8 cellular contexts compared by ENCODE assay signal in genomic region chr9:137114613-137115393, GRCh38. TPM values are rescaled to one million over a fixed set of nuclear protein-coding genes. Genes with fewer than 3 reads are reported as not detected.
DNase-seq lines count a peak whose midpoint lies in the region; ATAC-seq, FAIRE-seq and TF ChIP-seq lines count a peak whose summit lies in the region.

Gene DPP7 (minus strand): TSS chr9:137114733. CDS start chr9:137114713, 20 bp downstream.

- peak; percentile 58 for ATAC-seq in GM18907 (IDR thresholded peaks at IDR 0.05; ENCODE audit: unreplicated experiment)
- peak; percentile 51 for ATAC-seq in HG03439 (IDR thresholded peaks at IDR 0.05; ENCODE audit: unreplicated experiment)
- peak; percentile 64 for ATAC-seq in omental fat pad (ENCODE audit: low FRiP score)

- DNase-seq in AG08395 (ENCODE audit: low spot score) (peak; percentile 88), RPMI7951 (ENCODE audit: low read depth) (peak; percentile 51), activated gamma-delta T cell (lab: John Stamatoyannopoulos, UW) (peak; percentile 69), frontal cortex (ENCODE audit: low spot score in 2 of 2) (peak; percentile 98 to 99), omental fat pad (ENCODE audit: low spot score) (no peak), superior temporal gyrus (ENCODE audit: extremely low spot score) (peak; percentile 74)

- no peak for FAIRE-seq in frontal cortex (lab: Jason Lieb, UNC)

- no peak for TF ChIP-seq CTCF in omental fat pad (IDR thresholded peaks at IDR 0.05)

RNA-seq across cellular contexts. Expression of gene DPP7, which starts in this region (rescaled TPM):
- 30.8 and 37.5 TPM in 2 replicates for total RNA-seq in RPMI7951 (2014; rRNA removed; shearing (Covaris generic))
- total RNA-seq in frontal cortex = 38.3 TPM
- total RNA-seq in omental fat pad = 100 to 1,000 TPM in 3 of 4 donors, 10 to 100 TPM in 1; 91.8 to 132 (median 119) TPM
